Comparison of ENCODE assay signal across 27 cellular contexts in genomic region chr1:167701510-167701909, GRCh38. TPM values are rescaled to one million over a fixed set of nuclear protein-coding genes. Genes with fewer than 3 reads are reported as not detected.
DNase-seq lines count a peak whose midpoint lies in the region; ATAC-seq and TF ChIP-seq lines count a peak whose summit lies in the region.
"Had no signal": no experiment of that assay in that cellular context is flagged by ENCODE, and none has a peak within 500 bp of the region (broad histone marks: within the 10 kb centered on the region; RNA-seq: fewer than 3 reads in every experiment).

No MANE protein-coding gene starts in this region.

- no peaks in the 10 kb centered on the region for H3K9me3 Mint-ChIP-seq in CD4-positive, CD25-positive, alpha-beta regulatory T cell
- H3K9me3 Mint-ChIP-seq in CD8-positive, alpha-beta T cell, result no peaks in the 10 kb centered on the region
- H3K9me3 Mint-ChIP-seq in naive thymus-derived CD8-positive, alpha-beta T cell, result no peaks in the 10 kb centered on the region
- H3K9me3 Mint-ChIP-seq in chondrocyte (ENCODE audit: low read depth), result no peaks in the 10 kb centered on the region
- H3K9me3 Mint-ChIP-seq: activated CD4-positive, alpha-beta memory T cell treated with anti-CD3 and anti-CD28 coated beads for 36 hours; T-helper 2 cell treated with Interferon-gamma antibody and Interleukin-4, amounts not matched to agents 5 μg/mL and 100 μg/mL, for 36 hours had no signal

- H3K27me3 Mint-ChIP-seq in CD4-positive, CD25-positive, alpha-beta regulatory T cell, result no peaks in the 10 kb centered on the region
- no peaks in the 10 kb centered on the region for H3K27me3 Mint-ChIP-seq in CD8-positive, alpha-beta T cell (ENCODE audit: low read depth)
- H3K27me3 Mint-ChIP-seq in T-helper 17 cell (no peaks in the 10 kb centered on the region), chondrocyte (ENCODE audit: low read depth) (peaks cover 2% of the 10 kb centered on the region)
- H3K27me3 Mint-ChIP-seq in naive thymus-derived CD8-positive, alpha-beta T cell, result no peaks in the 10 kb centered on the region
- H3K27me3 Mint-ChIP-seq: activated CD4-positive, alpha-beta memory T cell treated with anti-CD3 and anti-CD28 coated beads for 36 hours had no signal

- no peak for ATAC-seq in CD4-positive, CD25-positive, alpha-beta regulatory T cell (ENCODE audit: low read depth in 2 of 2)
- ATAC-seq in CD8-positive, alpha-beta T cell, result no peak
- ATAC-seq in T-helper 17 cell (no peak), HG02840 (IDR thresholded peaks at IDR 0.05; ENCODE audit: low FRiP score, unreplicated experiment) (no peak)
- no peak for ATAC-seq in naive thymus-derived CD8-positive, alpha-beta T cell
- ATAC-seq: esophagus mucosa had no signal

- POLR2A ChIA-PET in CD8-positive, alpha-beta T cell (lab: Charles Lee), result no interaction called here
- POLR2A ChIA-PET in naive thymus-derived CD8-positive, alpha-beta T cell (lab: Charles Lee), result no interaction called here

- H3K27ac Mint-ChIP-seq in CD4-positive, CD25-positive, alpha-beta regulatory T cell, result peak overlapping the region in 2 of 3 donors; percentile 28 to 52
- peak overlapping the region; percentile 37 for H3K27ac Mint-ChIP-seq in CD8-positive, alpha-beta T cell
- H3K27ac Mint-ChIP-seq in T-helper 17 cell, result peak overlapping the region; percentile 89
- H3K27ac Mint-ChIP-seq in naive thymus-derived CD8-positive, alpha-beta T cell, result peak overlapping the region in 7 of 10 donors; percentile 5 to 75 (median 57)
- H3K27ac Mint-ChIP-seq in chondrocyte (ENCODE audit: unreplicated experiment), result no peak overlapping the region
- H3K27ac Mint-ChIP-seq: activated CD4-positive, alpha-beta memory T cell treated with anti-CD3 and anti-CD28 coated beads for 36 hours; T-helper 2 cell treated with Interferon-gamma antibody and Interleukin-4, amounts not matched to agents 5 μg/mL and 100 μg/mL, for 36 hours had no signal

- H3K4me1 ChIP-seq in CD4-positive, CD25-positive, alpha-beta regulatory T cell (ENCODE audit: control insufficient read depth, insufficient read depth, low read length, poor library complexity, severe bottlenecking), result no peaks in the 10 kb centered on the region
- H3K4me1 ChIP-seq in CD8-positive, alpha-beta T cell (ENCODE audit: insufficient read depth, low read length), result no peaks in the 10 kb centered on the region

- no peak overlapping the region for H3K4me3 ChIP-seq in CD4-positive, CD25-positive, alpha-beta regulatory T cell (ENCODE audit: low read depth, low read length)
- no peak overlapping the region for H3K4me3 ChIP-seq in CD8-positive, alpha-beta T cell (ENCODE audit: low read depth, low read length)
- H3K4me3 ChIP-seq: BLaER1 treated with 17β-estradiol and CSF1 and Interleukin-3, amounts not matched to agents 10 nM and 100 nM; MG63; transverse colon had no signal

- no peak for TF ChIP-seq CTCF in CD8-positive, alpha-beta T cell (IDR thresholded peaks at IDR 0.05)
- no peak for TF ChIP-seq CTCF in chondrocyte (IDR thresholded peaks at IDR 0.05)

- H3K27ac ChIP-seq in CD4-positive, CD25-positive, alpha-beta regulatory T cell (ENCODE audit: insufficient read depth, low read length, poor library complexity, severe bottlenecking), result peak overlapping the region; percentile 15
- H3K27ac ChIP-seq in CD8-positive, alpha-beta T cell (ENCODE audit: low read depth, low read length), result no peak overlapping the region
- H3K27ac ChIP-seq: BLaER1 treated with 17β-estradiol and CSF1 and Interleukin-3, amounts not matched to agents 10 nM and 100 nM; transverse colon had no signal

- H3K4me3 Mint-ChIP-seq in CD4-positive, CD25-positive, alpha-beta regulatory T cell, result no peak overlapping the region
- no peak overlapping the region for H3K4me3 Mint-ChIP-seq in CD8-positive, alpha-beta T cell
- H3K4me3 Mint-ChIP-seq in T-helper 17 cell (no peak overlapping the region), chondrocyte (ENCODE audit: unreplicated experiment) (no peak overlapping the region)
- H3K4me3 Mint-ChIP-seq in naive thymus-derived CD8-positive, alpha-beta T cell, result no peak overlapping the region
- H3K4me3 Mint-ChIP-seq: activated CD4-positive, alpha-beta memory T cell treated with anti-CD3 and anti-CD28 coated beads for 36 hours; T-helper 2 cell treated with Interferon-gamma antibody and Interleukin-4, amounts not matched to agents 5 μg/mL and 100 μg/mL, for 36 hours had no signal

- no peak for DNase-seq in CD4-positive, CD25-positive, alpha-beta regulatory T cell
- DNase-seq in CD8-positive, alpha-beta T cell, result no peak
- DNase-seq in T-helper 17 cell (no peak), chondrocyte (ENCODE audit: low spot score) (no peak), NCI-H345 treated with DMSO at 0.1 percent for 48 hours (lab: John Stamatoyannopoulos, UW; ENCODE audit: unreplicated experiment) (no peak)
- no peak for DNase-seq in naive thymus-derived CD8-positive, alpha-beta T cell
- DNase-seq: activated CD4-positive, alpha-beta memory T cell treated with anti-CD3 and anti-CD28 coated beads for 36 hours; activated CD4-positive, alpha-beta T cell treated with anti-CD3 and anti-CD28 coated beads for 1 hour; activated CD8-positive, alpha-beta memory T cell treated with anti-CD3 and anti-CD28 coated beads, Interleukin-2, amount 50 U/mL, for 48 hours; activated effector memory CD4-positive, alpha-beta T cell treated with anti-CD3 and anti-CD28 coated beads, Interleukin-2, amount 50 U/mL, for 16 hours; caudate nucleus; dermis blood vessel endothelial cell; KBM-7; kidney; MG63; NCI-H1105; NCI-H187 treated with DMSO at 0.1 percent for 48 hours; NCI-H2171 treated with DMSO at 0.1 percent for 48 hours; NCI-H510A treated with DMSO at 0.1 percent for 48 hours; NK-92 treated with Interleukin-12 subunit alpha and Interleukin-12 subunit beta, amount 100 ng/mL, for 24 hours; occipital lobe; stimulated activated CD4-positive, alpha-beta T cell treated with anti-CD3 and anti-CD28 coated beads, Interleukin-4, amount 100 ng/mL, for 24 hours; transverse colon had no signal

- peaks cover 96% of the 10 kb centered on the region for H3K36me3 ChIP-seq in CD4-positive, CD25-positive, alpha-beta regulatory T cell (ENCODE audit: control insufficient read depth, insufficient read depth, low read length)
- peaks cover 70% of the 10 kb centered on the region for H3K36me3 ChIP-seq in CD8-positive, alpha-beta T cell (ENCODE audit: insufficient read depth, low read length)
- H3K36me3 ChIP-seq: MG63, transverse colon had no signal

- no peaks in the 10 kb centered on the region for H3K9me3 ChIP-seq in CD4-positive, CD25-positive, alpha-beta regulatory T cell (ENCODE audit: control insufficient read depth in 2 of 2, low read length in 2 of 2)
- no peaks in the 10 kb centered on the region for H3K9me3 ChIP-seq in CD8-positive, alpha-beta T cell (ENCODE audit: low read length)
- no peaks in the 10 kb centered on the region for H3K9me3 ChIP-seq in T-helper 17 cell (ENCODE audit: control insufficient read depth, low read length, poor library complexity, severe bottlenecking)
- H3K9me3 ChIP-seq: BLaER1 treated with 17β-estradiol and CSF1 and Interleukin-3, amounts not matched to agents 10 nM and 100 nM; MG63; transverse colon had no signal

- H3K27me3 ChIP-seq in CD4-positive, CD25-positive, alpha-beta regulatory T cell (ENCODE audit: control insufficient read depth, insufficient read depth, low read length), result no peaks in the 10 kb centered on the region
- no peaks in the 10 kb centered on the region for H3K27me3 ChIP-seq in CD8-positive, alpha-beta T cell (ENCODE audit: insufficient read depth, low read length)
- H3K27me3 ChIP-seq: transverse colon had no signal

- CTCF ChIA-PET in CD8-positive, alpha-beta T cell (lab: Charles Lee), result interaction anchor here (1.6 kb wide), 1 partner anchor 13 kb away, joined by 8 read pairs; no protein-coding TSS in a partner anchor

- H3K36me3 Mint-ChIP-seq in CD4-positive, CD25-positive, alpha-beta regulatory T cell, result peaks cover 60% of the 10 kb centered on the region
- peaks cover 91% of the 10 kb centered on the region for H3K36me3 Mint-ChIP-seq in CD8-positive, alpha-beta T cell
- peaks cover 24% of the 10 kb centered on the region for H3K36me3 Mint-ChIP-seq in T-helper 17 cell (ENCODE audit: low read depth)
- peaks cover 4 to 97% (median 21%) of the 10 kb centered on the region in 3 donors for H3K36me3 Mint-ChIP-seq in naive thymus-derived CD8-positive, alpha-beta T cell
- no peaks in the 10 kb centered on the region for H3K36me3 Mint-ChIP-seq in chondrocyte (ENCODE audit: low read depth)

- peaks cover 14 to 26% (median 21%) of the 10 kb centered on the region in 4 donors for H3K4me1 Mint-ChIP-seq in CD4-positive, CD25-positive, alpha-beta regulatory T cell
- peaks cover 16% of the 10 kb centered on the region for H3K4me1 Mint-ChIP-seq in CD8-positive, alpha-beta T cell (ENCODE audit: low read depth)
- H3K4me1 Mint-ChIP-seq in T-helper 17 cell (peaks cover 38% of the 10 kb centered on the region), chondrocyte (ENCODE audit: low read depth) (peaks cover 19% of the 10 kb centered on the region)
- peaks cover 14 to 29% (median 19%) of the 10 kb centered on the region in 4 donors for H3K4me1 Mint-ChIP-seq in naive thymus-derived CD8-positive, alpha-beta T cell

- intact Hi-C loops in CD8-positive, alpha-beta T cell (cut with DNase I, micrococcal nuclease), result no loop called here

RNA-seq across cellular contexts. Expression of gene MPZL1, which starts 20.3 kb away (rescaled TPM):
- 3.3 TPM for total RNA-seq in CD4-positive, CD25-positive, alpha-beta regulatory T cell
- 10 to 100 TPM in 1 of 4 donors, 1 to 10 TPM in 3; 6.5 to 10.0 (median 9.2) TPM for polyA plus RNA-seq in CD4-positive, CD25-positive, alpha-beta regulatory T cell
- total RNA-seq in CD8-positive, alpha-beta T cell, result under 1 TPM; 0.67 to 0.81 TPM
- 1 to 10 TPM; 3.0 to 4.2 TPM for total RNA-seq in T-helper 17 cell
- total RNA-seq in naive thymus-derived CD8-positive, alpha-beta T cell, result 1 to 10 TPM; 6.9 to 8.3 TPM
- 1 to 10 TPM; 7.9 to 8.9 (median 8.2) TPM for polyA plus RNA-seq in naive thymus-derived CD8-positive, alpha-beta T cell
- total RNA-seq in chondrocyte, result 195 to 215 TPM (median 198 TPM) in 3 replicates

Comparison
In these comparisons a context has a peak if more than half of its experiments do, and no peak if none do; other contexts are left out.
1. RNA of gene MPZL1, which starts 20.3 kb away (total RNA-seq): 195 to 215 TPM in chondrocyte; 6.9 to 8.3 TPM in naive thymus-derived CD8-positive, alpha-beta T cell, 3.0 to 4.2 TPM in T-helper 17 cell, 3.3 TPM in CD4-positive, CD25-positive, alpha-beta regulatory T cell (single experiment) and 0.67 to 0.81 TPM in CD8-positive, alpha-beta T cell; every median in the first group is over 10 times any median in the second.